Comparison of ENCODE assay signal across 7 cellular contexts in the genomic region with DNA sequence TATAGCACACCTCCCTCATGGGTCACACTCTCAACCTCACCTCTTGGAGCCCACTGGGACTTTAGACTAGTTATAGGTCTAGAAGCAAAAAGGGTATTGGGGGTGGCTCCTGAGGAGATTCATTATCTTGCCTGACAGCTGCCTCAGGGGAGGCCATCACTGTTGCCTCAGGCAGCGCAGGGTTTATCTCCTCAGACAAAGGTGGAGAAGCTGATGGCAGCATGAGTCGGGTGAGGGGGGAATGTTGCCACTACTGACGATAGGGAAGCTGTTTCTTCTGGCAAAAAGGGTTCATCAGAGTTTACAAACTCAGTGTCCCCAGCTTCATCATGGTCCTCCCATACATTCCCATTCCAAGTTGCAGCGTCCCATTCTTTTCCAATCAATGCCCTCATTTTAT.
"Had no signal": no experiment of that assay in that cellular context is flagged by ENCODE, and none has a peak within 500 bp of the region (broad histone marks: within the 10 kb centered on the region; RNA-seq: fewer than 3 reads in every experiment).

No MANE protein-coding gene starts in this region.

- FAIRE-seq: HepG2, HTR-8/SVneo had no signal

- H3K4me1 Mint-ChIP-seq: IgD-negative memory B cell had no signal

- H3K9ac ChIP-seq: KMS-11 had no signal

- H3K27ac ChIP-seq: HL-60, KMS-11 had no signal

- H3K27me3 Mint-ChIP-seq: IgD-negative memory B cell had no signal

- H3K27ac Mint-ChIP-seq: IgD-negative memory B cell had no signal

- DNase-seq: KBM-7, KG1 had no signal

- H3K4me3 Mint-ChIP-seq: IgD-negative memory B cell had no signal

- ATAC-seq: HepG2 had no signal

- H3K4me2 ChIP-seq: KMS-11 had no signal

- H3K36me3 Mint-ChIP-seq: IgD-negative memory B cell had no signal
